Comparison of ENCODE assay signal across 9 cellular contexts in genomic region chr5:139650031-139650688, GRCh38. TPM values are rescaled to one million over a fixed set of nuclear protein-coding genes. Genes with fewer than 3 reads are reported as not detected.
DNase-seq lines count a peak whose midpoint lies in the region; ATAC-seq and TF ChIP-seq lines count a peak whose summit lies in the region.
"Had no signal": no experiment of that assay in that cellular context is flagged by ENCODE, and none has a peak within 500 bp of the region (broad histone marks: within the 10 kb centered on the region; RNA-seq: fewer than 3 reads in every experiment).

No MANE protein-coding gene starts in this region.

- H3K36me3 ChIP-seq in spleen = no peaks in the 10 kb centered on the region
- H3K36me3 ChIP-seq: neutrophil had no signal

- intact Hi-C loops in spleen (cut with DNase I; ENCODE audit: low total_unique reads) = no loop called here

- no peak for ATAC-seq in HG02763 (IDR thresholded peaks at IDR 0.05; ENCODE audit: unreplicated experiment)

- WGBS in spleen, 5 donors = 0 to 2% (median 1%) methylated on average over 17 to 48 of the region's 48 CpGs

- DNase-seq in AG10803 (ENCODE audit: low read depth) (no peak), HL-60 (ENCODE audit: low read depth in 1 of 2, low spot score in 1 of 2) (no peak), iPS-NIHi7 (ENCODE audit: extremely low spot score) (peak; percentile 54), spleen (peak; percentile 88), GOT3 (lab: John Stamatoyannopoulos, UW) (no peak), HT-29 (ENCODE audit: low spot score) (no peak)

- H3K9me3 ChIP-seq in spleen = no peaks in the 10 kb centered on the region
- H3K9me3 ChIP-seq: neutrophil had no signal

- no peaks in the 10 kb centered on the region for H3K27me3 ChIP-seq in HL-60 (ENCODE audit: insufficient read depth, poor library complexity, severe bottlenecking)
- H3K27me3 ChIP-seq in spleen (replicated peaks in 1 of 7) = peaks cover 0 to 54% (median 6%) of the 10 kb centered on the region in 7 donors

- H3K4me3 ChIP-seq in AG10803 (ENCODE audit: low read length) (peak overlapping the region; percentile 85), HL-60 (replicated peaks; ENCODE audit: insufficient read depth, low read length) (peak overlapping the region; percentile 63), spleen (peak overlapping the region; percentile 63 to 98 (median 94))

- H3K27ac ChIP-seq in HL-60 (replicated peaks) = peak overlapping the region; percentile 92
- H3K27ac ChIP-seq in angular gyrus (ENCODE audit: low read depth, low read length) = peak overlapping the region; percentile 97
- H3K27ac ChIP-seq in spleen = peak overlapping the region; percentile 87 to 95 (median 92)
- H3K27ac ChIP-seq: neutrophil had no signal

- no peak for TF ChIP-seq POLR2A in spleen (IDR thresholded peaks at IDR 0.05)

- peaks cover 52 to 100% (median 85%) of the 10 kb centered on the region in 6 donors for H3K4me1 ChIP-seq in spleen

- TF ChIP-seq CTCF in AG10803 (conservative IDR thresholded peaks at IDR 0.05; ENCODE audit: low read length) = peak; percentile 31; the same call in 1 of the 2 replicates
- TF ChIP-seq CTCF in HL-60 (IDR thresholded peaks at IDR 0.05; ENCODE audit: insufficient read depth, low read length) = no peak
- peak in 8 of 11 experiments; percentile 22 to 61 (median 46) for TF ChIP-seq CTCF in spleen (IDR thresholded peaks at IDR 0.05 in 8 of 11, conservative IDR thresholded peaks at IDR 0.05 in 3 of 11)

RNA-seq across cellular contexts. Expression of gene CXXC5, which starts 2.0 kb away (rescaled TPM):
- 10 to 100 TPM; 57.5 to 69.5 (median 62.8) TPM for total RNA-seq in spleen
- 10 to 100 TPM; 46.4 to 69.5 (median 60.8) TPM for polyA plus RNA-seq in spleen
- total RNA-seq in HT-29 (2014; rRNA removed; shearing (Covaris generic)) = 211 and 220 TPM in 2 replicates

Comparison
In these comparisons a context has a peak if more than half of its experiments do, and no peak if none do; other contexts are left out.
1. DNase-seq: peak in iPS-NIHi7 (single experiment) and spleen (single experiment); none in AG10803 (single experiment), HL-60 (0 of 2), GOT3 (single experiment) and HT-29 (single experiment).
2. Peak in every context shown above with its lines, with median percentiles within 50 percentile points of each other: H3K4me3 ChIP-seq and H3K27ac ChIP-seq.